1 cellular context compared by ENCODE assay signal in the genomic region with DNA sequence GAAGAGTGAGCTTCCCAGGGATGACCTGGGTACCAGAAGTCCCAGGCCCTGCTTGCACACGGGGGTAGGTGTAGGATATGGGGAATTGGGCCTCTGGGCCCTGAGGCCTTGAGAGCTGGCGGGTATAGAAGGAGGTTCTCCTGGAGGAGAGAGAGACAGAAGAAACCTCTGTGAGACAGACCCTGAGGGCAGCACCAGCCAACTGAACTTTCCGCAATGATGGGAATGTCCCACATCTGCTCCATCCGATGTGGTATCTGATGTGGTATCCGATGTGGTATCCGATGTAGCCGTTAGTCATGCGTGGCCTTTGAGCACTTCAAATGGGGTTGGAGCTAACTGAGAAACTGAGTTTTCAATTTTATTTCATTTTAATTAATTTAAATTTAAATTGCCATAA.
TF ChIP-seq lines count a peak whose summit lies in the region.

No MANE protein-coding gene starts in this region.

TF ChIP-seq in H1, 55 proteins besides CTCF, POLR2A, EP300 and RAD21:
- no peak for TF ChIP-seq HDAC6 (IDR thresholded peaks at IDR 0.05; ENCODE audit: low read depth, low read length)
- TF ChIP-seq, protein P1, sequence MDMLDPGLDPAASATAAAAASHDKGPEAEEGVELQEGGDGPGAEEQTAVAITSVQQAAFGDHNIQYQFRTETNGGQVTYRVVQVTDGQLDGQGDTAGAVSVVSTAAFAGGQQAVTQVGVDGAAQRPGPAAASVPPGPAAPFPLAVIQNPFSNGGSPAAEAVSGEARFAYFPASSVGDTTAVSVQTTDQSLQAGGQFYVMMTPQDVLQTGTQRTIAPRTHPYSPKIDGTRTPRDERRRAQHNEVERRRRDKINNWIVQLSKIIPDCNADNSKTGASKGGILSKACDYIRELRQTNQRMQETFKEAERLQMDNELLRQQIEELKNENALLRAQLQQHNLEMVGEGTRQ (IDR thresholded peaks at IDR 0.05; ENCODE audit: low read length), result no peak
- no peak for TF ChIP-seq SAP30 (IDR thresholded peaks at IDR 0.05; ENCODE audit: insufficient read depth, insufficient replicate concordance, low read length)
- TF ChIP-seq, protein P2, sequence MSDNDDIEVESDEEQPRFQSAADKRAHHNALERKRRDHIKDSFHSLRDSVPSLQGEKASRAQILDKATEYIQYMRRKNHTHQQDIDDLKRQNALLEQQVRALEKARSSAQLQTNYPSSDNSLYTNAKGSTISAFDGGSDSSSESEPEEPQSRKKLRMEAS (IDR thresholded peaks at IDR 0.05), result no peak
- TF ChIP-seq SIN3A (conservative IDR thresholded peaks at IDR 0.05 in 1 of 2, IDR thresholded peaks at IDR 0.05 in 1 of 2; ENCODE audit: low read depth in 1 of 2, low read length in 2 of 2), result no peak
- no peak for TF ChIP-seq TBP (IDR thresholded peaks at IDR 0.05; ENCODE audit: low read depth, low read length)
- TF ChIP-seq KDM5A (IDR thresholded peaks at IDR 0.05; ENCODE audit: low read length), result no peak
- no peak for TF ChIP-seq TAF7 (optimal IDR thresholded peaks at IDR 0.05; ENCODE audit: borderline replicate concordance, low read depth, low read length)
- TF ChIP-seq SP1 (IDR thresholded peaks at IDR 0.05; ENCODE audit: low read depth, low read length), result no peak
- TF ChIP-seq ASH2L (IDR thresholded peaks at IDR 0.05; ENCODE audit: low read length), result no peak
- no peak for TF ChIP-seq CBX5 (IDR thresholded peaks at IDR 0.05; ENCODE audit: low read depth, low read length)
- no peak for TF ChIP-seq TEAD4 (IDR thresholded peaks at IDR 0.05; ENCODE audit: low read depth, low read length)
- no peak for TF ChIP-seq CHD2 (IDR thresholded peaks at IDR 0.05; ENCODE audit: low read length)
- TF ChIP-seq CEBPB (IDR thresholded peaks at IDR 0.05; ENCODE audit: low read depth, low read length), result no peak
- TF ChIP-seq PHF8 (conservative IDR thresholded peaks at IDR 0.05; ENCODE audit: low read depth, low read length), result no peak
